1 cellular context compared by ENCODE assay signal in the genomic region with DNA sequence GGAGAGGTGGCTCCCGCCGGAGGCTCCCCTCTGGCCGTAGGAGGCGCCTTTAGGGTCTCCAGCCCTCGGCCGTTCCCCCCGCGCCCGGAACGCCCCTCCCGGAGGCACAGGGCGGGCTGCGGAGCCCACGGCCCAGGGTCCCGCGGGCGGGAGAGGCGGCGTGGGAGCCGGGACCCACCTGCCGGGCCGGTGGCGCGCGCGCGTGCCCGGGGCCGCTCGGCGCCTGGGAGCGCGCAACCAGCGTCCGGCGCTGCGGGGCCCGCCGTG.
TF ChIP-seq lines count a peak whose summit lies in the region.

A gene with protein sequence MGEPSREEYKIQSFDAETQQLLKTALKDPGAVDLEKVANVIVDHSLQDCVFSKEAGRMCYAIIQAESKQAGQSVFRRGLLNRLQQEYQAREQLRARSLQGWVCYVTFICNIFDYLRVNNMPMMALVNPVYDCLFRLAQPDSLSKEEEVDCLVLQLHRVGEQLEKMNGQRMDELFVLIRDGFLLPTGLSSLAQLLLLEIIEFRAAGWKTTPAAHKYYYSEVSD (minus strand): TSS at position 266 of the 267 bp plus-strand sequence. CDS start 1,036 bp downstream, outside the sequence.

TF ChIP-seq in HCT116, 20 proteins besides CTCF, POLR2A, EP300 and RAD21 (continued from another document):
- TF ChIP-seq, protein P1, sequence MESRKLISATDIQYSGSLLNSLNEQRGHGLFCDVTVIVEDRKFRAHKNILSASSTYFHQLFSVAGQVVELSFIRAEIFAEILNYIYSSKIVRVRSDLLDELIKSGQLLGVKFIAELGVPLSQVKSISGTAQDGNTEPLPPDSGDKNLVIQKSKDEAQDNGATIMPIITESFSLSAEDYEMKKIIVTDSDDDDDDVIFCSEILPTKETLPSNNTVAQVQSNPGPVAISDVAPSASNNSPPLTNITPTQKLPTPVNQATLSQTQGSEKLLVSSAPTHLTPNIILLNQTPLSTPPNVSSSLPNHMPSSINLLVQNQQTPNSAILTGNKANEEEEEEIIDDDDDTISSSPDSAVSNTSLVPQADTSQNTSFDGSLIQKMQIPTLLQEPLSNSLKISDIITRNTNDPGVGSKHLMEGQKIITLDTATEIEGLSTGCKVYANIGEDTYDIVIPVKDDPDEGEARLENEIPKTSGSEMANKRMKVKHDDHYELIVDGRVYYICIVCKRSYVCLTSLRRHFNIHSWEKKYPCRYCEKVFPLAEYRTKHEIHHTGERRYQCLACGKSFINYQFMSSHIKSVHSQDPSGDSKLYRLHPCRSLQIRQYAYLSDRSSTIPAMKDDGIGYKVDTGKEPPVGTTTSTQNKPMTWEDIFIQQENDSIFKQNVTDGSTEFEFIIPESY (IDR thresholded peaks at IDR 0.05; ENCODE audit: extremely low read depth, insufficient replicate concordance, low read length): no peak
- TF ChIP-seq FOSL1 (IDR thresholded peaks at IDR 0.05; ENCODE audit: low read depth) (no peak), SP1 (IDR thresholded peaks at IDR 0.05; ENCODE audit: low read depth) (no peak), SRF (IDR thresholded peaks at IDR 0.05; ENCODE audit: low read depth) (no peak), ZFX (IDR thresholded peaks at IDR 0.05) (no peak), POLR2AphosphoS5 (IDR thresholded peaks at IDR 0.05; ENCODE audit: low read depth, low read length) (no peak), ZNF274 (IDR thresholded peaks at IDR 0.05; ENCODE audit: low read depth, low read length) (no peak), YY1 (IDR thresholded peaks at IDR 0.05; ENCODE audit: extremely low read depth, insufficient replicate concordance, low read depth, low read length) (no peak), TCF7L2 (IDR thresholded peaks at IDR 0.05; ENCODE audit: borderline replicate concordance, extremely low read depth, insufficient read depth, insufficient read length) (no peak), EZH2 (IDR thresholded peaks at IDR 0.05) (no peak), SIN3A (IDR thresholded peaks at IDR 0.05; ENCODE audit: low read depth) (no peak), JUND (IDR thresholded peaks at IDR 0.05) (no peak), ELF1 (IDR thresholded peaks at IDR 0.05; ENCODE audit: borderline replicate concordance, low read depth) (no peak), EZH2phosphoT487 (IDR thresholded peaks at IDR 0.05; ENCODE audit: borderline replicate concordance) (no peak), CEBPB (IDR thresholded peaks at IDR 0.05; ENCODE audit: low read depth) (no peak)
- TF ChIP-seq, protein P2, sequence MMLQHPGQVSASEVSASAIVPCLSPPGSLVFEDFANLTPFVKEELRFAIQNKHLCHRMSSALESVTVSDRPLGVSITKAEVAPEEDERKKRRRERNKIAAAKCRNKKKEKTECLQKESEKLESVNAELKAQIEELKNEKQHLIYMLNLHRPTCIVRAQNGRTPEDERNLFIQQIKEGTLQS (IDR thresholded peaks at IDR 0.05): no peak
